ENCODE assay signal across 8 cellular contexts in the genomic region with DNA sequence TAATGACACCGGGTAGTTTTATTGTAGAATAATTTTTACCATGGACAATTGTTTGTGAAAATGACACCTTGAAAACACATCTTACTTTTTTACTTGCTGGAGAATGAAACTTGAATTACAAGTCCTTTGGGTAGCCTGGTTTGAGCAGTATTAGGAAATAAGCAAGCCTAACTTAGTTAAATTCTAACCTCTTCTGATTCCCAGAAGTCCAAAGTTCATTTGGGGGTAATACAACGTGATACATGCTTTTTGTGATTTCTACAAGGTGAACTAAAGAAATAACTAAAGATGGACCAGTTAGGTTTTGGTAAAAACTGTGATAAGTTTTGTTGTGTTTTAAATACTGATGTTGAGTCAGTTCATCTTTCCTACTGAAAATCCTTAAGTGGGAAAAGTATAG.
A peak's percentile ranks its signal among the peaks of the same experiment; 100 is the strongest.
DNase-seq lines count a peak whose midpoint lies in the region; TF ChIP-seq lines count a peak whose summit lies in the region.

No MANE protein-coding gene starts in this region.

- no peak overlapping the region for H3K27ac ChIP-seq in OCI-LY1 (ENCODE audit: low read depth, low read length, poor library complexity, severe bottlenecking)
- H3K27ac ChIP-seq in effector memory CD4-positive, alpha-beta T cell (ENCODE audit: insufficient read depth, low read length, poor library complexity, severe bottlenecking): no peak overlapping the region
- H3K27ac ChIP-seq in neuronal stem cell (replicated peaks; ENCODE audit: low read length): no peak overlapping the region

- H2BK5ac ChIP-seq in neuronal stem cell (ENCODE audit: low read length): no peak overlapping the region

- no peak overlapping the region for H4K91ac ChIP-seq in neuronal stem cell (ENCODE audit: low read depth, low read length, poor library complexity)

- H3K18ac ChIP-seq in neuronal stem cell (ENCODE audit: low read length): no peak overlapping the region

- H3K4me1 ChIP-seq in OCI-LY1 (ENCODE audit: insufficient read depth, low read length, severe bottlenecking) (peaks cover 17% of the 10 kb centered on the region), neuronal stem cell (ENCODE audit: control insufficient read depth in 2 of 2, insufficient read depth in 1 of 2, low read depth in 1 of 2, low read length in 2 of 2) (peaks cover 2 to 6% of the 10 kb centered on the region in 2 donors)
- H3K4me1 ChIP-seq in effector memory CD4-positive, alpha-beta T cell (ENCODE audit: control insufficient read depth, insufficient read depth, low read length, poor library complexity, severe bottlenecking): peaks cover 6% of the 10 kb centered on the region

- H3K4me3 ChIP-seq in AG10803 (ENCODE audit: low read length) (peak overlapping the region; percentile 65), OCI-LY1 (ENCODE audit: low read depth, low read length, poor library complexity, severe bottlenecking) (peak overlapping the region; percentile 48), neuronal stem cell (ENCODE audit: low read length in 2 of 2) (no peak overlapping the region)
- H3K4me3 ChIP-seq in effector memory CD4-positive, alpha-beta T cell (ENCODE audit: insufficient read depth, low read depth, low read length, poor library complexity, severe bottlenecking): peak overlapping the region; percentile 46

- H3K27me3 ChIP-seq in OCI-LY1 (ENCODE audit: insufficient read depth, low read length) (no peaks in the 10 kb centered on the region), neuronal stem cell (ENCODE audit: control insufficient read depth in 3 of 3, insufficient read depth in 3 of 3, low read depth in 1 of 3, low read length in 3 of 3) (peaks cover 0 to 3% (median 0%) of the 10 kb centered on the region in 3 experiments)
- no peaks in the 10 kb centered on the region for H3K27me3 ChIP-seq in effector memory CD4-positive, alpha-beta T cell (replicated peaks; ENCODE audit: control insufficient read depth, insufficient read depth, low read length, poor library complexity, severe bottlenecking)

- no peak overlapping the region for H4K8ac ChIP-seq in neuronal stem cell (ENCODE audit: low read depth, low read length)

- H3K4me2 ChIP-seq in OCI-LY1 (ENCODE audit: low read length) (peak overlapping the region; percentile 69), neuronal stem cell (ENCODE audit: insufficient read depth, low read length, poor library complexity, severe bottlenecking) (no peak overlapping the region)

- no CpG with 5 or more reads among the region's 2 CpGs for WGBS in neuronal stem cell (ENCODE audit: extremely low coverage in 2 of 2, insufficient read length in 2 of 2, insufficient replicate concordance in 1 of 2), 2 donors

- no peak for TF ChIP-seq CTCF in AG10803 (conservative IDR thresholded peaks at IDR 0.05; ENCODE audit: low read length)
- no peak for TF ChIP-seq CTCF in OCI-LY1 (IDR thresholded peaks at IDR 0.05; ENCODE audit: low read length)
- no peak for TF ChIP-seq CTCF in neural crest cell (conservative IDR thresholded peaks at IDR 0.05)

- H3K9me3 ChIP-seq in OCI-LY1 (ENCODE audit: low read length) (no peaks in the 10 kb centered on the region), neuronal stem cell (replicated peaks in 1 of 2; ENCODE audit: control insufficient read depth in 2 of 2, insufficient read depth in 1 of 2, low read depth in 1 of 2, low read length in 2 of 2) (no peaks in the 10 kb centered on the region)
- H3K9me3 ChIP-seq in effector memory CD4-positive, alpha-beta T cell (ENCODE audit: control insufficient read depth, low read length): no peaks in the 10 kb centered on the region

- no peak overlapping the region for H2BK12ac ChIP-seq in neuronal stem cell (ENCODE audit: low read length)

- H2AK5ac ChIP-seq in neuronal stem cell (ENCODE audit: low read depth, low read length): no peak overlapping the region

- H3K9me3 Mint-ChIP-seq in neural crest cell: no peaks in the 10 kb centered on the region

- peak overlapping the region; percentile 82 for H3K4me3 Mint-ChIP-seq in neural crest cell

- H3K9me2 ChIP-seq in OCI-LY1 (ENCODE audit: low read depth, low read length): no peaks in the 10 kb centered on the region

- H3K36me3 Mint-ChIP-seq in neural crest cell (ENCODE audit: low read depth): peaks cover 6% of the 10 kb centered on the region

- no peak overlapping the region for H2BK15ac ChIP-seq in neuronal stem cell (ENCODE audit: low read length)

- DNase-seq in AG10803 (ENCODE audit: low read depth): no peak
- DNase-seq in effector memory CD4-positive, alpha-beta T cell: no peak
- no peak for DNase-seq in neural crest cell (ENCODE audit: low read depth, low spot score)
- DNase-seq in NCI-H526 (lab: John Stamatoyannopoulos, UW): no peak
- no peak for DNase-seq in activated CD4-positive, alpha-beta T cell treated with anti-CD3 and anti-CD28 coated beads, Interleukin-2, amount 50 U/mL, for 1 hour
- DNase-seq in neuronal stem cell (ENCODE audit: low spot score): no peak
- no peak for DNase-seq in MV-4-11 (lab: John Stamatoyannopoulos, UW)

- no peak overlapping the region for H3K4ac ChIP-seq in neuronal stem cell (ENCODE audit: low read length)

- no peak overlapping the region for H2BK120ac ChIP-seq in neuronal stem cell (ENCODE audit: low read depth, low read length)

- no peaks in the 10 kb centered on the region for H4K20me1 ChIP-seq in OCI-LY1 (ENCODE audit: insufficient read depth, low read length)

- H3K36me3 ChIP-seq in OCI-LY1 (ENCODE audit: insufficient read depth, low read length): peaks cover 5% of the 10 kb centered on the region
- H3K36me3 ChIP-seq in effector memory CD4-positive, alpha-beta T cell (ENCODE audit: control insufficient read depth, insufficient read depth, low read length): no peaks in the 10 kb centered on the region
- peaks cover 2 to 8% of the 10 kb centered on the region in 2 donors for H3K36me3 ChIP-seq in neuronal stem cell (replicated peaks in 1 of 2; ENCODE audit: control insufficient read depth in 2 of 2, insufficient read depth in 2 of 2, low read length in 2 of 2)

- no peaks in the 10 kb centered on the region for H3F3A ChIP-seq in OCI-LY1 (ENCODE audit: insufficient read depth, low read length)

- peaks cover 31% of the 10 kb centered on the region for H3K4me1 Mint-ChIP-seq in neural crest cell

- peaks cover 3% of the 10 kb centered on the region for H3K79me1 ChIP-seq in neuronal stem cell (ENCODE audit: low read depth, low read length)

- H3K23ac ChIP-seq in neuronal stem cell (ENCODE audit: low read depth, low read length, poor library complexity): no peak overlapping the region

- no peak overlapping the region for H3K27ac Mint-ChIP-seq in neural crest cell (ENCODE audit: unreplicated experiment)

- no peaks in the 10 kb centered on the region for H3K79me2 ChIP-seq in OCI-LY1 (ENCODE audit: insufficient read depth, low read length)

- peak overlapping the region; percentile 50; the same call in 1 of the 2 replicates for H3K9ac ChIP-seq in OCI-LY1 (ENCODE audit: low read length)
- no peak overlapping the region for H3K9ac ChIP-seq in neuronal stem cell (ENCODE audit: low read depth, low read length, poor library complexity)

- H3K27me3 Mint-ChIP-seq in neural crest cell (ENCODE audit: low read depth): peaks cover 27% of the 10 kb centered on the region

- no peak overlapping the region for H3K14ac ChIP-seq in neuronal stem cell (ENCODE audit: low read length)

- H2AFZ ChIP-seq in OCI-LY1 (ENCODE audit: low read length) (no peak overlapping the region), neuronal stem cell (ENCODE audit: low read length) (no peak overlapping the region)

Comparison
In these comparisons a context has a peak if more than half of its experiments do, and no peak if none do; other contexts are left out.
1. H3K4me3 ChIP-seq: peak in AG10803 (single experiment), OCI-LY1 (single experiment) and effector memory CD4-positive, alpha-beta T cell (single experiment); none in neuronal stem cell (0 of 2).